Comparison of ENCODE assay signal across 8 cellular contexts in the genomic region with DNA sequence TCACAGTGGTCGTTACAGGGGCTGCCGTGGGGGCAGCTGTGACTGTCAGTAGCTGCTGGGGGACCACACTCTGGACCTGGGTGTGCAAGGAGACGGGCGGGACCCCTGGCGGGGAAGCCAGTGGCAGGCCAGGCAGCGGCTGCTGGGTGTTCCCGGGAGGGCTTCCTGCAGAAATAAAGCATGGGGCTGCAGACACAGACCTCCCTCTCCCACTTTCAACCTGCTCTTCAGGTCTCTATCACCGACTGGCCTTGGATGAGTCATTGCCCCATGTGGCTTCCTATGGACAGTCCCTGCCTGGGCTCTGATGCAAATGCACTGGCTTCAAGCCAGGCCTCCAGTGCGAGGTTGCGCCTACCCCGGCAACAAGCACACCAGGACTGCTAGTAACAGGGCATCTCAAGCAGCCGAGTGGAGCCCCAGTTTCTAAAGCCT. TPM values are rescaled to one million over a fixed set of nuclear protein-coding genes. Genes with fewer than 3 reads are reported as not detected.
DNase-seq lines count a peak whose midpoint lies in the region; ATAC-seq and TF ChIP-seq lines count a peak whose summit lies in the region.

No MANE protein-coding gene starts in this region.

- DNase-seq in NCI-H2196 (lab: John Stamatoyannopoulos, UW; ENCODE audit: unreplicated experiment) (peak; percentile 42), NCI-H2196 treated with DMSO at 0.1 percent for 48 hours (lab: John Stamatoyannopoulos, UW; ENCODE audit: unreplicated experiment) (no peak), SK-N-SH (peak; percentile 74), adrenal gland (peak; percentile 90 to 98 (median 96)), immature natural killer cell (peak; percentile 23 to 29 (median 26))
- DNase-seq in stimulated activated CD4-positive, alpha-beta T cell treated with anti-CD3 and anti-CD28 coated beads, TNF-alpha, amount 100 ng/mL, for 48 hours (ENCODE audit: low read depth in 3 of 3) = peak; percentile 57 to 73 (median 70)

- H3K36me3 ChIP-seq in SK-N-SH (replicated peaks in 1 of 2; ENCODE audit: control insufficient read depth in 1 of 2, insufficient read depth in 2 of 2, low read length in 1 of 2) (peaks cover 0 to 42% of the 10 kb centered on the region in 2 experiments), adrenal gland (replicated peaks in 1 of 2) (peaks cover 0 to 52% of the 10 kb centered on the region in 2 donors)

- TF ChIP-seq POLR2A in adrenal gland (IDR thresholded peaks at IDR 0.05) = peak in 1 of 2 donors; percentile 73

- H3K27me3 ChIP-seq in SK-N-SH (ENCODE audit: insufficient read depth) = no peaks in the 10 kb centered on the region
- H3K27me3 ChIP-seq in adrenal gland = no peaks in the 10 kb centered on the region

- POLR2A ChIA-PET in SK-N-SH (lab: Yijun Ruan, JAX) = interaction anchor here (1.2 kb wide), 1 partner anchor 17 kb away, joined by 7 read pairs; the partner anchor contains the start of gene SREBF1

- peaks cover 9% of the 10 kb centered on the region for H3F3A ChIP-seq in SK-N-SH (replicated peaks; ENCODE audit: insufficient read depth)

- H3K9me3 ChIP-seq in SK-N-SH (no peaks in the 10 kb centered on the region), adrenal gland (replicated peaks in 1 of 3) (no peaks in the 10 kb centered on the region)

- H3K9ac ChIP-seq in SK-N-SH = no peak overlapping the region

- CTCF ChIA-PET in SK-N-SH (lab: Yijun Ruan, JAX) = interaction anchor here (0.8 to 5.6 kb wide), 7 partner anchors 7 to 214 kb away, joined by 3 to 32 read pairs (median 5); no protein-coding TSS in a partner anchor

- H3K4me1 Mint-ChIP-seq in immature natural killer cell = peaks cover 23 to 31% of the 10 kb centered on the region in 2 donors

- peak overlapping the region in 1 of 2 experiments; percentile 54; a peak in 1 of 4 replicates for H3K27ac ChIP-seq in SK-N-SH (ENCODE audit: low read depth in 2 of 2, low read length in 1 of 2)
- H3K27ac ChIP-seq in adrenal gland = peak overlapping the region; percentile 1 to 96 (median 93)

- H3K27ac Mint-ChIP-seq in immature natural killer cell = peak overlapping the region in 2 of 6 donors; percentile 40 to 53

- H3K4me1 ChIP-seq in SK-N-SH (ENCODE audit: control insufficient read depth in 1 of 2, insufficient read depth in 2 of 2, low read depth in 1 of 2, low read length in 1 of 2) = peaks cover 34 to 94% of the 10 kb centered on the region in 2 experiments; a peak in 3 of 4 replicates
- H3K4me1 ChIP-seq in adrenal gland (replicated peaks in 1 of 2) = peaks cover 59 to 79% of the 10 kb centered on the region in 2 donors

- no peaks in the 10 kb centered on the region for H3K9me2 ChIP-seq in SK-N-SH

- 29% methylated on average over 5 of the region's 12 CpGs for WGBS in SK-N-SH (ENCODE audit: low lambda C conversion rate)
- WGBS in adrenal gland, 4 donors = 14 to 41% (median 35%) methylated on average over 8 to 12 of the region's 12 CpGs

- no peak overlapping the region for H2AFZ ChIP-seq in SK-N-SH (ENCODE audit: low read depth)

- peak overlapping the region; percentile 48; the same call in 1 of the 2 replicates for H3K4me2 ChIP-seq in SK-N-SH

- no peak for TF ChIP-seq CTCF in SK-N-SH (IDR thresholded peaks at IDR 0.05)
- TF ChIP-seq CTCF in adrenal gland (IDR thresholded peaks at IDR 0.05) = no peak

- TF ChIP-seq EP300 in SK-N-SH (IDR thresholded peaks at IDR 0.05; ENCODE audit: borderline replicate concordance in 1 of 2, low read depth in 1 of 2, low read length in 1 of 2) = no peak

- peaks cover 3 to 7% (median 6%) of the 10 kb centered on the region in 3 donors for H3K36me3 Mint-ChIP-seq in immature natural killer cell

- no peak overlapping the region for H3K4me3 ChIP-seq in SK-N-SH (ENCODE audit: low read depth in 2 of 2, low read length in 1 of 2)
- peak overlapping the region in 1 of 4 donors; percentile 78 for H3K4me3 ChIP-seq in adrenal gland

- peak overlapping the region in 1 of 5 donors; percentile 22 for H3K4me3 Mint-ChIP-seq in immature natural killer cell

- H3K79me2 ChIP-seq in SK-N-SH (ENCODE audit: insufficient read depth) = no peaks in the 10 kb centered on the region

- intact Hi-C loops in adrenal gland (cut with DNase I) = loop anchor here in 1 of 2 donors (5.0 kb wide), 1 partner anchor 213 kb away; no protein-coding TSS in a partner anchor

- H3K9me3 Mint-ChIP-seq in immature natural killer cell = no peaks in the 10 kb centered on the region

- ATAC-seq in HG02885 (IDR thresholded peaks at IDR 0.05; ENCODE audit: poor library complexity, unreplicated experiment) = peak; percentile 60
- ATAC-seq in GM18907 (IDR thresholded peaks at IDR 0.05; ENCODE audit: unreplicated experiment) = no peak

- H4K20me1 ChIP-seq in SK-N-SH (ENCODE audit: insufficient read depth) = peaks cover 7% of the 10 kb centered on the region; the same call in 1 of the 2 replicates

- H3K27me3 Mint-ChIP-seq in immature natural killer cell (ENCODE audit: low read depth in 3 of 3) = peaks cover 8 to 25% (median 19%) of the 10 kb centered on the region in 3 donors

- TF ChIP-seq RAD21 in SK-N-SH (IDR thresholded peaks at IDR 0.05; ENCODE audit: low read length) = no peak

TF ChIP-seq in SK-N-SH, 30 proteins besides CTCF, POLR2A, EP300 and RAD21:
- TF ChIP-seq EZH2phosphoT487 (IDR thresholded peaks at IDR 0.05; ENCODE audit: borderline replicate concordance, low read depth) = no peak
- TF ChIP-seq FOSL2 (IDR thresholded peaks at IDR 0.05; ENCODE audit: borderline replicate concordance, low read depth) = peak; percentile 71; the same call in 1 of the 2 replicates
- peak; percentile 77 for TF ChIP-seq NFIC (IDR thresholded peaks at IDR 0.05; ENCODE audit: borderline replicate concordance)
- TF ChIP-seq JUND (IDR thresholded peaks at IDR 0.05) = peak; percentile 60; the same call in 1 of the 2 replicates
- no peak for TF ChIP-seq SMC3 (IDR thresholded peaks at IDR 0.05; ENCODE audit: low read depth, low read length)
- TF ChIP-seq, protein P1, sequence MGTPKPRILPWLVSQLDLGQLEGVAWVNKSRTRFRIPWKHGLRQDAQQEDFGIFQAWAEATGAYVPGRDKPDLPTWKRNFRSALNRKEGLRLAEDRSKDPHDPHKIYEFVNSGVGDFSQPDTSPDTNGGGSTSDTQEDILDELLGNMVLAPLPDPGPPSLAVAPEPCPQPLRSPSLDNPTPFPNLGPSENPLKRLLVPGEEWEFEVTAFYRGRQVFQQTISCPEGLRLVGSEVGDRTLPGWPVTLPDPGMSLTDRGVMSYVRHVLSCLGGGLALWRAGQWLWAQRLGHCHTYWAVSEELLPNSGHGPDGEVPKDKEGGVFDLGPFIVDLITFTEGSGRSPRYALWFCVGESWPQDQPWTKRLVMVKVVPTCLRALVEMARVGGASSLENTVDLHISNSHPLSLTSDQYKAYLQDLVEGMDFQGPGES (IDR thresholded peaks at IDR 0.05; ENCODE audit: low read depth, low read length) = no peak
- TF ChIP-seq TCF12 (IDR thresholded peaks at IDR 0.05) = peak; percentile 41; the same call in 1 of the 2 replicates
- no peak for TF ChIP-seq RXRA (IDR thresholded peaks at IDR 0.05; ENCODE audit: borderline replicate concordance, low read depth)
- no peak for TF ChIP-seq ELF1 (IDR thresholded peaks at IDR 0.05)
- TF ChIP-seq, protein P2, sequence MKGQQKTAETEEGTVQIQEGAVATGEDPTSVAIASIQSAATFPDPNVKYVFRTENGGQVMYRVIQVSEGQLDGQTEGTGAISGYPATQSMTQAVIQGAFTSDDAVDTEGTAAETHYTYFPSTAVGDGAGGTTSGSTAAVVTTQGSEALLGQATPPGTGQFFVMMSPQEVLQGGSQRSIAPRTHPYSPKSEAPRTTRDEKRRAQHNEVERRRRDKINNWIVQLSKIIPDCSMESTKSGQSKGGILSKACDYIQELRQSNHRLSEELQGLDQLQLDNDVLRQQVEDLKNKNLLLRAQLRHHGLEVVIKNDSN (IDR thresholded peaks at IDR 0.05; ENCODE audit: borderline replicate concordance, low read depth) = peak; percentile 45; the same call in 1 of the 2 replicates
- TF ChIP-seq, protein P3, sequence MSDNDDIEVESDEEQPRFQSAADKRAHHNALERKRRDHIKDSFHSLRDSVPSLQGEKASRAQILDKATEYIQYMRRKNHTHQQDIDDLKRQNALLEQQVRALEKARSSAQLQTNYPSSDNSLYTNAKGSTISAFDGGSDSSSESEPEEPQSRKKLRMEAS (IDR thresholded peaks at IDR 0.05; ENCODE audit: low read depth) = peak; percentile 52; the same call in 1 of the 2 replicates

RNA-seq across cellular contexts. Expression of gene SREBF1, which starts 17.2 kb away (rescaled TPM):
- polyA plus RNA-seq in SK-N-SH (2012; rRNA removed) (15.9 and 20.4 TPM in 2 replicates), adrenal gland (100 to 1,000 TPM; 298 to 818 (median 483) TPM), immature natural killer cell (10 to 100 TPM in 1 of 3 donors, 1 to 10 TPM in 2; 2.9 to 13.4 (median 4.4) TPM)
- polyA plus RNA-seq in SK-N-SH (2012; cell fraction: cytosol; rRNA removed) = 5.3 and 8.6 TPM in 2 replicates
- 92.2 and 140 TPM in 2 replicates for polyA plus RNA-seq in SK-N-SH (2012; cell fraction: nucleus; rRNA removed)
- total RNA-seq in adrenal gland = 100 to 1,000 TPM; 403 to 850 (median 667) TPM
